ENCODE assay signal across 22 cellular contexts in the genomic region with DNA sequence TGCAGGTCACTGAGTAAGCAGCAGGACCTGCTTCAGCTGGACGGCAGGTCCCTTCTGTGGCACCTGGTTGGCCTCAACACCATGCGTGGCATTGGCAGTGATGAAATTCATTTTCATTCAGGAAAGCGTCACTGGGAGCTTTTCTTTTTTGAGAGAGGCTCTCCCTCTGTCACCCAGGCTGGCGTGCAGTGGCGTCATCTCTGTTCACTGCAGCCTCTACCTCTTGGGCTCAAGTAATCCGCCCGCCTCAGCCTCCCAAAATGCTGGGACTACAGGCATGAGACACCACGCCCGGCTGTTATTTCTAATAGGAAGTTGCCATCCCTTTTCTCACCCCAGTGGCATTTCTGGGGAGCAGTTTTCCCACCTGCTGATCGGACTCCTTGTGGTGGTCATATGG. TPM values are rescaled to one million over a fixed set of nuclear protein-coding genes. Genes with fewer than 3 reads are reported as not detected.
DNase-seq lines count a peak whose midpoint lies in the region; ATAC-seq and TF ChIP-seq lines count a peak whose summit lies in the region.
"Had no signal": no experiment of that assay in that cellular context is flagged by ENCODE, and none has a peak within 500 bp of the region (broad histone marks: within the 10 kb centered on the region; RNA-seq: fewer than 3 reads in every experiment).

No MANE protein-coding gene starts in this region.

- ATAC-seq in stimulated activated naive CD8-positive, alpha-beta T cell treated with anti-CD3 and anti-CD28 coated beads, Interleukin-15, Interleukin-2, amounts not matched to agents 100 U/mL and 50 U/mL, for 24 hours = no peak
- ATAC-seq in activated B cell treated with CpG ODN at 0.5 μM for 24 hours (ENCODE audit: low read depth) (no peak), GM21367 (IDR thresholded peaks at IDR 0.05; ENCODE audit: unreplicated experiment) (no peak), HG03135 (IDR thresholded peaks at IDR 0.05; ENCODE audit: unreplicated experiment) (no peak)
- no peak for ATAC-seq in activated naive CD8-positive, alpha-beta T cell treated with anti-CD3 and anti-CD28 coated beads, Interleukin-2, amount 50 U/mL, for 24 hours
- ATAC-seq: HCT116, mucosa of descending colon had no signal

- POLR2A ChIA-PET in activated B cell treated with CpG ODN at 0.5 μM for 24 hours (lab: Charles Lee) = no interaction called here

- no peak for TF ChIP-seq CTCF in activated B cell treated with CpG ODN at 0.5 μM for 24 hours (IDR thresholded peaks at IDR 0.05)

- CTCF ChIA-PET in activated B cell treated with CpG ODN at 0.5 μM for 24 hours (lab: Charles Lee) = interaction anchor here (1.4 kb wide), 1 partner anchor 38 kb away, joined by 5 read pairs; no protein-coding TSS in a partner anchor

- H3K9me3 Mint-ChIP-seq in stimulated activated naive CD8-positive, alpha-beta T cell treated with anti-CD3 and anti-CD28 coated beads, Interleukin-15, Interleukin-2, amounts not matched to agents 100 ng/mL and 50 ng/mL, for 24 hours = no peaks in the 10 kb centered on the region
- H3K9me3 Mint-ChIP-seq in activated B cell treated with CpG ODN at 0.5 μM for 24 hours = no peaks in the 10 kb centered on the region
- H3K9me3 Mint-ChIP-seq in activated naive CD8-positive, alpha-beta T cell treated with anti-CD3 and anti-CD28 coated beads, Interleukin-2, amount 50 U/mL, for 24 hours = no peaks in the 10 kb centered on the region
- H3K9me3 Mint-ChIP-seq: neural crest cell had no signal

- H3K4me1 Mint-ChIP-seq in stimulated activated naive CD8-positive, alpha-beta T cell treated with anti-CD3 and anti-CD28 coated beads, Interleukin-15, Interleukin-2, amounts not matched to agents 100 ng/mL and 50 ng/mL, for 24 hours (ENCODE audit: low read depth) = peaks cover 98% of the 10 kb centered on the region
- H3K4me1 Mint-ChIP-seq in activated B cell treated with CpG ODN at 0.5 μM for 24 hours = peaks cover 84% of the 10 kb centered on the region
- H3K4me1 Mint-ChIP-seq in activated naive CD8-positive, alpha-beta T cell treated with anti-CD3 and anti-CD28 coated beads, Interleukin-2, amount 50 U/mL, for 24 hours = peaks cover 99% of the 10 kb centered on the region

- intact Hi-C loops in activated B cell treated with CpG ODN at 0.5 μM for 24 hours (cut with micrococcal nuclease) = no loop called here

- DNase-seq in stimulated activated naive CD8-positive, alpha-beta T cell treated with anti-CD3 and anti-CD28 coated beads, Interleukin-15, Interleukin-2, amounts not matched to agents 100 U/mL and 50 U/mL, for 24 hours = no peak
- DNase-seq in activated B cell treated with CpG ODN at 0.5 μM for 24 hours = no peak
- no peak for DNase-seq in activated naive CD8-positive, alpha-beta T cell treated with anti-CD3 and anti-CD28 coated beads, Interleukin-2, amount 50 U/mL, for 24 hours
- DNase-seq in activated CD4-positive, CD25-positive, alpha-beta regulatory T cell treated with anti-CD3 and anti-CD28 coated beads, Interleukin-2, amount 50 U/mL, for 72 hours = no peak
- DNase-seq: central memory CD4-positive, alpha-beta T cell; DMS153; IMR-90; kidney; mucosa of descending colon; NCI-H1105; NCI-H2029 treated with DMSO at 0.1 percent for 48 hours; NCI-H226; NCI-H748 treated with DMSO at 0.1 percent for 48 hours; RPMI8226; sigmoid colon; stimulated activated CD4-positive, alpha-beta T cell treated with anti-CD3 and anti-CD28 coated beads, Interleukin-15, amount 100 ng/mL, for 24 hours; T-helper 2 cell had no signal

- no peaks in the 10 kb centered on the region for H3K27me3 Mint-ChIP-seq in stimulated activated naive CD8-positive, alpha-beta T cell treated with anti-CD3 and anti-CD28 coated beads, Interleukin-15, Interleukin-2, amounts not matched to agents 100 ng/mL and 50 ng/mL, for 24 hours
- no peaks in the 10 kb centered on the region for H3K27me3 Mint-ChIP-seq in activated B cell treated with CpG ODN at 0.5 μM for 24 hours
- H3K27me3 Mint-ChIP-seq in activated naive CD8-positive, alpha-beta T cell treated with anti-CD3 and anti-CD28 coated beads, Interleukin-2, amount 50 U/mL, for 24 hours = no peaks in the 10 kb centered on the region

- H3K4me3 Mint-ChIP-seq in stimulated activated naive CD8-positive, alpha-beta T cell treated with anti-CD3 and anti-CD28 coated beads, Interleukin-15, Interleukin-2, amounts not matched to agents 100 ng/mL and 50 ng/mL, for 24 hours = no peak overlapping the region
- H3K4me3 Mint-ChIP-seq in activated B cell treated with CpG ODN at 0.5 μM for 24 hours = no peak overlapping the region
- H3K4me3 Mint-ChIP-seq in activated naive CD8-positive, alpha-beta T cell treated with anti-CD3 and anti-CD28 coated beads, Interleukin-2, amount 50 U/mL, for 24 hours = peak overlapping the region; percentile 62
- H3K4me3 Mint-ChIP-seq: neural crest cell had no signal

- peaks cover 19% of the 10 kb centered on the region for H3K36me3 Mint-ChIP-seq in stimulated activated naive CD8-positive, alpha-beta T cell treated with anti-CD3 and anti-CD28 coated beads, Interleukin-15, Interleukin-2, amounts not matched to agents 100 ng/mL and 50 ng/mL, for 24 hours (ENCODE audit: low read depth)
- H3K36me3 Mint-ChIP-seq in activated B cell treated with CpG ODN at 0.5 μM for 24 hours (ENCODE audit: low read depth) = peaks cover 19% of the 10 kb centered on the region
- H3K36me3 Mint-ChIP-seq in activated naive CD8-positive, alpha-beta T cell treated with anti-CD3 and anti-CD28 coated beads, Interleukin-2, amount 50 U/mL, for 24 hours (ENCODE audit: low read depth) = peaks cover 27% of the 10 kb centered on the region

- peak overlapping the region; percentile 38 for H3K27ac Mint-ChIP-seq in stimulated activated naive CD8-positive, alpha-beta T cell treated with anti-CD3 and anti-CD28 coated beads, Interleukin-15, Interleukin-2, amounts not matched to agents 100 ng/mL and 50 ng/mL, for 24 hours
- peak overlapping the region; percentile 20 for H3K27ac Mint-ChIP-seq in activated B cell treated with CpG ODN at 0.5 μM for 24 hours
- H3K27ac Mint-ChIP-seq in activated naive CD8-positive, alpha-beta T cell treated with anti-CD3 and anti-CD28 coated beads, Interleukin-2, amount 50 U/mL, for 24 hours = peak overlapping the region; percentile 81

RNA-seq across cellular contexts. Expression of a gene that starts 39.3 kb away (rescaled TPM):
- total RNA-seq in activated B cell treated with CpG ODN at 0.5 μM for 24 hours = 52.9 and 53.4 TPM in 2 replicates

Comparison
In these comparisons a context has a peak if more than half of its experiments do, and no peak if none do; other contexts are left out.
1. H3K27ac Mint-ChIP-seq: peak in every context shown above with its lines; median percentile 81 in activated naive CD8-positive, alpha-beta T cell treated with anti-CD3 and anti-CD28 coated beads, Interleukin-2, amount 50 U/mL, for 24 hours; 38 in stimulated activated naive CD8-positive, alpha-beta T cell treated with anti-CD3 and anti-CD28 coated beads, Interleukin-15, Interleukin-2, amounts not matched to agents 100 ng/mL and 50 ng/mL, for 24 hours; 20 in activated B cell treated with CpG ODN at 0.5 μM for 24 hours.